Comparison of ENCODE assay signal across 17 cellular contexts in the genomic region with DNA sequence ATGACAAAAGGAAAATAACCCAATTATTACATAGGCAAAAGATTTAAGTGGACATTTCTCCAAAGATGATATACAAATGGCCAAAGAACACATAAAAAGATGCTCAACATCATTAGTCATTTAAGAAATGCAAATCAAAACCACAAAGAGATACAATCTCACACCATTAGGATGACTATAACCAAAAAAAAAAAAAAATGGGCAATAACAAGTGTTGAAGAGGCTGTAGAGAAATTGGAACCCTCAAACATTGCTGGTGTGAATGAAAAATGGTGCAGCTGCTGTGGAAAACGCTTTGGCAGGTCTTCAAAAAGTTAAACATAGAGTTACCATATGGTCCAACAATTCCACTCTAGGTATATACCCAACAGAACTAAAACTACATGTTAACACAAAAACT. TPM values are rescaled to one million over a fixed set of nuclear protein-coding genes. Genes with fewer than 3 reads are reported as not detected.
DNase-seq lines count a peak whose midpoint lies in the region; ATAC-seq and TF ChIP-seq lines count a peak whose summit lies in the region.
"Had no signal": no experiment of that assay in that cellular context is flagged by ENCODE, and none has a peak within 500 bp of the region (broad histone marks: within the 10 kb centered on the region; RNA-seq: fewer than 3 reads in every experiment).

No MANE protein-coding gene starts in this region.

- no peak for DNase-seq in activated CD4-positive, alpha-beta T cell treated with anti-CD3 and anti-CD28 coated beads, Interleukin-2, amount 10 ng/mL, durations not matched to agents 24 days and 14 days
- no peak for DNase-seq in activated CD4-positive, alpha-beta T cell treated with anti-CD3 and anti-CD28 coated beads, Interleukin-2, amount 50 U/mL, for 48 hours
- peak; percentile 1 for DNase-seq in HT1080 (ENCODE audit: low read depth)
- DNase-seq in activated B cell treated with CpG ODN at 0.5 μM for 24 hours, result no peak
- no peak for DNase-seq in natural killer cell
- DNase-seq: activated CD4-positive, alpha-beta T cell treated with anti-CD3 and anti-CD28 coated beads, Interleukin-2, amount 50 U/mL, for 1 hour; adrenal gland; DMS79; glutamatergic neuron; Kasumi-1; left lung; NCI-H69; stimulated activated CD8-positive, alpha-beta memory T cell treated with anti-CD3 and anti-CD28 coated beads, Interleukin-4, amount 100 ng/mL, for 48 hours had no signal

- peaks cover 25% of the 10 kb centered on the region for H3K4me1 Mint-ChIP-seq in activated CD4-positive, alpha-beta T cell treated with anti-CD3 and anti-CD28 coated beads, Interleukin-2, amount 10 ng/mL, durations not matched to agents 24 days and 14 days
- H3K4me1 Mint-ChIP-seq in activated B cell treated with CpG ODN at 0.5 μM for 24 hours (peaks cover 41% of the 10 kb centered on the region), natural killer cell (peaks cover 17 to 20% of the 10 kb centered on the region in 2 donors)

- POLR2A ChIA-PET in activated B cell treated with CpG ODN at 0.5 μM for 24 hours (lab: Charles Lee), result no interaction called here

- peak overlapping the region; percentile 29 for H3K27ac Mint-ChIP-seq in activated CD4-positive, alpha-beta T cell treated with anti-CD3 and anti-CD28 coated beads, Interleukin-2, amount 10 ng/mL, durations not matched to agents 24 days and 14 days
- H3K27ac Mint-ChIP-seq in activated B cell treated with CpG ODN at 0.5 μM for 24 hours, result peak overlapping the region; percentile 85
- H3K27ac Mint-ChIP-seq in natural killer cell, result peak overlapping the region; percentile 69 to 93

- no peaks in the 10 kb centered on the region for H3K36me3 Mint-ChIP-seq in activated CD4-positive, alpha-beta T cell treated with anti-CD3 and anti-CD28 coated beads, Interleukin-2, amount 10 ng/mL, durations not matched to agents 24 days and 14 days (ENCODE audit: low read depth)
- H3K36me3 Mint-ChIP-seq in activated B cell treated with CpG ODN at 0.5 μM for 24 hours (ENCODE audit: low read depth), result no peaks in the 10 kb centered on the region
- no peaks in the 10 kb centered on the region for H3K36me3 Mint-ChIP-seq in natural killer cell

- CTCF ChIA-PET in activated B cell treated with CpG ODN at 0.5 μM for 24 hours (lab: Charles Lee), result no interaction called here

- TF ChIP-seq CTCF in activated B cell treated with CpG ODN at 0.5 μM for 24 hours (IDR thresholded peaks at IDR 0.05), result no peak
- TF ChIP-seq CTCF in natural killer cell (IDR thresholded peaks at IDR 0.05), result no peak

- intact Hi-C loops in activated CD4-positive, alpha-beta T cell treated with anti-CD3 and anti-CD28 coated beads, Interleukin-2, amount 10 ng/mL, durations not matched to agents 24 days and 14 days (cut with micrococcal nuclease), result loop anchor here (1.0 to 10.0 kb wide), 3 partner anchors 120 to 1033 kb away; partner anchors contain the start of gene POLA1
- intact Hi-C loops in activated B cell treated with CpG ODN at 0.5 μM for 24 hours (cut with micrococcal nuclease) (loop anchor here (5.0 to 10.0 kb wide), 6 partner anchors 363 to 1599 kb away; partner anchors contain the start of genes KLHL15, PDK3, POLA1 and ZFX), natural killer cell (cut with micrococcal nuclease) (loop anchor here (10.0 kb wide), 2 partner anchors 123 to 393 kb away; partner anchors contain the start of genes EIF2S3 and SAT1)

- no peaks in the 10 kb centered on the region for H3K27me3 Mint-ChIP-seq in activated CD4-positive, alpha-beta T cell treated with anti-CD3 and anti-CD28 coated beads, Interleukin-2, amount 10 ng/mL, durations not matched to agents 24 days and 14 days
- no peaks in the 10 kb centered on the region for H3K27me3 Mint-ChIP-seq in activated B cell treated with CpG ODN at 0.5 μM for 24 hours
- no peaks in the 10 kb centered on the region for H3K27me3 Mint-ChIP-seq in natural killer cell (ENCODE audit: low read depth in 2 of 2)

- no peak overlapping the region for H3K4me3 Mint-ChIP-seq in activated CD4-positive, alpha-beta T cell treated with anti-CD3 and anti-CD28 coated beads, Interleukin-2, amount 10 ng/mL, durations not matched to agents 24 days and 14 days
- H3K4me3 Mint-ChIP-seq in activated B cell treated with CpG ODN at 0.5 μM for 24 hours (no peak overlapping the region), natural killer cell (peak overlapping the region; percentile 11)

- no peaks in the 10 kb centered on the region for H3K9me3 Mint-ChIP-seq in activated CD4-positive, alpha-beta T cell treated with anti-CD3 and anti-CD28 coated beads, Interleukin-2, amount 10 ng/mL, durations not matched to agents 24 days and 14 days
- H3K9me3 Mint-ChIP-seq in activated B cell treated with CpG ODN at 0.5 μM for 24 hours (no peaks in the 10 kb centered on the region), natural killer cell (no peaks in the 10 kb centered on the region)

- ATAC-seq in activated B cell treated with CpG ODN at 0.5 μM for 24 hours (ENCODE audit: low read depth), result no peak
- ATAC-seq in natural killer cell, result peak in 1 of 3 donors; percentile 57
- ATAC-seq in GM21529 (IDR thresholded peaks at IDR 0.05; ENCODE audit: unreplicated experiment), result no peak
- ATAC-seq in HG02938 (IDR thresholded peaks at IDR 0.05; ENCODE audit: unreplicated experiment), result no peak
- no peak for ATAC-seq in GM21786 (IDR thresholded peaks at IDR 0.05; ENCODE audit: unreplicated experiment)
- ATAC-seq: esophagus mucosa, left lung had no signal

RNA-seq across cellular contexts. Expression of gene PRDX4, which starts 5.6 kb away (rescaled TPM):
- 76.4 and 80.3 TPM in 2 replicates for total RNA-seq in activated CD4-positive, alpha-beta T cell treated with anti-CD3 and anti-CD28 coated beads, Interleukin-2, amount 10 ng/mL, durations not matched to agents 24 days and 14 days
- 113 and 158 TPM in 2 replicates for total RNA-seq in HT1080 (2014; rRNA removed; shearing (Covaris generic))
- 134 and 157 TPM in 2 replicates for polyA plus RNA-seq in HT1080 (2015; cell fraction: cytosol; rRNA removed)
- polyA plus RNA-seq in HT1080 (2015; cell fraction: nucleus; rRNA removed), result 70.7 and 80.5 TPM in 2 replicates
- total RNA-seq in activated B cell treated with CpG ODN at 0.5 μM for 24 hours, result 29.2 and 35.5 TPM in 2 replicates
- total RNA-seq in natural killer cell, result 10 to 100 TPM in 1 of 3 donors, 1 to 10 TPM in 2; 6.8 to 13.5 (median 7.8) TPM

Comparison
In these comparisons a context has a peak if more than half of its experiments do, and no peak if none do; other contexts are left out.
1. H3K27ac Mint-ChIP-seq: peak in every context shown above with its lines; median percentile 85 in activated B cell treated with CpG ODN at 0.5 μM for 24 hours; 81 in natural killer cell; 29 in activated CD4-positive, alpha-beta T cell treated with anti-CD3 and anti-CD28 coated beads, Interleukin-2, amount 10 ng/mL, durations not matched to agents 24 days and 14 days.